In the genomic region with DNA sequence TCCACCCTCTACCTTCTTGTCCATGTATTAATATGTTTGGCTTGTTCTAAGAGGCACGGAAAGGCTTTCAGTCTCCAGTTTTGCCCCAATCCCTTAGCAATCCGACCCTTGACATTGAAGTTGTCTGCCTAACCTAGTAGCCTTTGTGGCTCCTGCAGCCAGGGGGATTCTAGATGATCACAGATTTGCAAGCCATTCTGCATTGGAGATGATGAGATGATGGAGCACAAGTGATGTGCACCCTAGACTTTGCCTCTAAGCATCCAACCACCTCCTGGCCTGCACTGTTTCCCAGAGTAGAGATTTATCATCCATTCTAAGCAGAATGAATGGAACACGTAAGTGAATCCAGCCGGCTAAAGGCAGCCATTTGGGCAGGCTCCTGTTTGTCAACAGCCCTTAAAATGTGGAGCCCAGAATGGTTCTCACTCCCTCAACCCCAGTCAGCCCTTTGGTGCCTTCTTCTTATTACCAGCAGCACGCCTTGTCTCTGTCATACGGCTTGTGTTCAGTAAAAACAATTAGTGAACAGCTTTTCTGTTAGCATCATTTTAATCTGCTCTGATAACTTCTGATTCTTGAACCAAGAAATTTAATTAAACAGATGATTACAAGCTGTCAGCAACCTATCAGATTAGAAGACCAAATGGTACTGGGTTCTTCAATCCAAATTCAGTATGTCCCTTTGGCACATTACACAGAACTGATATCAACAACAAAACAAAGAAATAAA, we compare ENCODE assay signal across 8 cellular contexts. TPM values are rescaled to one million over a fixed set of nuclear protein-coding genes. Genes with fewer than 3 reads are reported as not detected.
DNase-seq lines count a peak whose midpoint lies in the region; ATAC-seq and TF ChIP-seq lines count a peak whose summit lies in the region.

No MANE protein-coding gene starts in this region.

- POLR2A ChIA-PET in AG04450 (lab: Yijun Ruan, JAX), result no interaction called here

- DNase-seq in AG04450 (ENCODE audit: low read depth, low spot score) (no peak), HFFc6 (no peak), left lobe of liver (ENCODE audit: low spot score) (no peak)
- no peak for DNase-seq in activated naive CD8-positive, alpha-beta T cell treated with anti-CD3 and anti-CD28 coated beads for 36 hours
- no peak for DNase-seq in central memory CD4-positive, alpha-beta T cell

- TF ChIP-seq CTCF in AG04450 (IDR thresholded peaks at IDR 0.05; ENCODE audit: low read depth, low read length) (no peak), HFFc6 (IDR thresholded peaks at IDR 0.05) (no peak)

- H3K4me1 Mint-ChIP-seq in HFFc6 (ENCODE audit: low read depth), result peaks cover 56% of the 10 kb centered on the region
- H3K4me1 Mint-ChIP-seq in activated naive CD8-positive, alpha-beta T cell treated with anti-CD3 and anti-CD28 coated beads for 36 hours, result peaks cover 87% of the 10 kb centered on the region

- no peaks in the 10 kb centered on the region; the same call in 1 of the 2 replicates for H3K27me3 Mint-ChIP-seq in HFFc6 (ENCODE audit: insufficient read depth)
- no peaks in the 10 kb centered on the region for H3K27me3 Mint-ChIP-seq in activated naive CD8-positive, alpha-beta T cell treated with anti-CD3 and anti-CD28 coated beads for 36 hours

- no peaks in the 10 kb centered on the region for H3K36me3 ChIP-seq in mucosa of rectum (ENCODE audit: control insufficient read depth in 2 of 2, insufficient read depth in 2 of 2, low read length in 2 of 2)

- peak overlapping the region; percentile 94 for H3K27ac Mint-ChIP-seq in HFFc6
- peak overlapping the region; percentile 100 for H3K27ac Mint-ChIP-seq in activated naive CD8-positive, alpha-beta T cell treated with anti-CD3 and anti-CD28 coated beads for 36 hours

- H3K4me3 Mint-ChIP-seq in HFFc6, result peak overlapping the region; percentile 72; the same call in 1 of the 2 replicates
- H3K4me3 Mint-ChIP-seq in activated naive CD8-positive, alpha-beta T cell treated with anti-CD3 and anti-CD28 coated beads for 36 hours, result peak overlapping the region; percentile 71

- CTCF ChIA-PET in AG04450 (lab: Charles Lee), result no interaction called here

- H3K9ac ChIP-seq in mucosa of rectum (ENCODE audit: low read depth in 1 of 2, low read length in 2 of 2), result no peak overlapping the region

- H3K9me3 ChIP-seq in AG04450 (ENCODE audit: control insufficient read depth, insufficient read depth, low read length) (no peaks in the 10 kb centered on the region), mucosa of rectum (ENCODE audit: control insufficient read depth in 2 of 2, low read length in 2 of 2) (no peaks in the 10 kb centered on the region)

- peaks cover 35 to 43% of the 10 kb centered on the region in 2 donors for H3K4me1 ChIP-seq in mucosa of rectum (ENCODE audit: control insufficient read depth in 2 of 2, insufficient read depth in 2 of 2, low read length in 2 of 2)

- no peaks in the 10 kb centered on the region for H3K36me3 Mint-ChIP-seq in HFFc6 (ENCODE audit: low read depth)
- peaks cover 22% of the 10 kb centered on the region for H3K36me3 Mint-ChIP-seq in activated naive CD8-positive, alpha-beta T cell treated with anti-CD3 and anti-CD28 coated beads for 36 hours

- H3K4me3 ChIP-seq in AG04450 (ENCODE audit: low read depth, low read length), result no peak overlapping the region
- no peak overlapping the region for H3K4me3 ChIP-seq in mucosa of rectum (ENCODE audit: low read length in 2 of 2)

- ATAC-seq in GM21423 (IDR thresholded peaks at IDR 0.05; ENCODE audit: unreplicated experiment), result no peak
- no peak for ATAC-seq in left lobe of liver
- ATAC-seq in GM21381 (IDR thresholded peaks at IDR 0.05; ENCODE audit: unreplicated experiment), result no peak

- H3K27me3 ChIP-seq in AG04450 (ENCODE audit: control insufficient read depth, insufficient read depth, low read length) (no peaks in the 10 kb centered on the region), mucosa of rectum (ENCODE audit: control insufficient read depth in 2 of 2, insufficient read depth in 2 of 2, low read length in 2 of 2) (no peaks in the 10 kb centered on the region)

- no peaks in the 10 kb centered on the region for H3K9me3 Mint-ChIP-seq in HFFc6
- H3K9me3 Mint-ChIP-seq in activated naive CD8-positive, alpha-beta T cell treated with anti-CD3 and anti-CD28 coated beads for 36 hours, result peaks cover 1% of the 10 kb centered on the region

- H3K27ac ChIP-seq in AG04450 (ENCODE audit: low read depth, low read length) (peak overlapping the region; percentile 81), mucosa of rectum (ENCODE audit: low read depth in 2 of 2, low read length in 2 of 2) (peak overlapping the region; percentile 78 to 83)

RNA-seq across cellular contexts. Expression of a gene that starts 5.7 kb away (rescaled TPM):
- polyA plus RNA-seq in AG04450 (2011; rRNA removed), result 3.7 and 4.0 TPM in 2 replicates
- 5.7 and 7.6 TPM in 2 replicates for polyA minus RNA-seq in AG04450 (2011; rRNA and poly(A)+ RNA removed)
- total RNA-seq in HFFc6 (2021; fragmentation: NEBNext Ultra II Directional; extraction: Animal tissue kit (Norgen Biotek cat#: 25700)), result 1 to 10 TPM in 1 of 6 experiments, under 1 TPM in 5; 0.54 to 1.0 (median 0.87) TPM
- total RNA-seq in activated naive CD8-positive, alpha-beta T cell treated with anti-CD3 and anti-CD28 coated beads for 36 hours, result 100 to 1,000 TPM; 169 to 170 TPM
- 3.0 TPM for total RNA-seq in left lobe of liver

RNA-seq across cellular contexts. Expression of a gene that starts 55.3 kb away (rescaled TPM):
- 20.4 and 30.5 TPM in 2 replicates for polyA plus RNA-seq in AG04450 (2011; rRNA removed)
- polyA minus RNA-seq in AG04450 (2011; rRNA and poly(A)+ RNA removed), result 37.0 and 56.0 TPM in 2 replicates
- 10 to 100 TPM; 49.1 to 83.4 (median 75.7) TPM for total RNA-seq in HFFc6 (2021; fragmentation: NEBNext Ultra II Directional; extraction: Animal tissue kit (Norgen Biotek cat#: 25700))
- total RNA-seq in activated naive CD8-positive, alpha-beta T cell treated with anti-CD3 and anti-CD28 coated beads for 36 hours, result 100 to 1,000 TPM; 216 to 226 TPM
- total RNA-seq in left lobe of liver, result 2.4 TPM

Comparison
In these comparisons a context has a peak if more than half of its experiments do, and no peak if none do; other contexts are left out.
1. RNA of a gene that starts 5.7 kb away (total RNA-seq): 169 to 170 TPM in activated naive CD8-positive, alpha-beta T cell treated with anti-CD3 and anti-CD28 coated beads for 36 hours; 3.0 TPM in left lobe of liver (single experiment) and 0.54 to 1.0 TPM in HFFc6; every median in the first group is over 10 times any median in the second.
2. RNA of a gene that starts 55.3 kb away (total RNA-seq): 216 to 226 TPM in activated naive CD8-positive, alpha-beta T cell treated with anti-CD3 and anti-CD28 coated beads for 36 hours and 49.1 to 83.4 TPM in HFFc6; 2.4 TPM in left lobe of liver (single experiment); every median in the first group is over 10 times any median in the second.